In genomic region chr10:102673961-102674511, GRCh38 we compare ENCODE assay signal across 8 cellular contexts. TPM values are rescaled to one million over a fixed set of nuclear protein-coding genes. Genes with fewer than 3 reads are reported as not detected.
DNase-seq lines count a peak whose midpoint lies in the region; ATAC-seq and TF ChIP-seq lines count a peak whose summit lies in the region.

No MANE protein-coding gene starts in this region.

- DNase-seq in COR-L47 (lab: John Stamatoyannopoulos, UW) (peak; percentile 45), Kasumi-1 (lab: John Stamatoyannopoulos, UW) (peak; percentile 75 to 81), memory B cell (ENCODE audit: low spot score in 2 of 2) (no peak)
- DNase-seq in activated CD8-positive, alpha-beta T cell treated with anti-CD3 and anti-CD28 coated beads for 36 hours, result peak; percentile 79
- DNase-seq in effector CD8-positive, alpha-beta T cell (lab: John Stamatoyannopoulos, UW), result peak; percentile 64
- peak; percentile 38 to 70 for DNase-seq in stimulated activated CD4-positive, alpha-beta T cell treated with anti-CD3 and anti-CD28 coated beads, Interleukin-4, amount 100 ng/mL, for 4 hours

- H3K27ac Mint-ChIP-seq in activated CD8-positive, alpha-beta T cell treated with anti-CD3 and anti-CD28 coated beads for 36 hours, result peak overlapping the region; percentile 75
- H3K27ac Mint-ChIP-seq in memory B cell, result peak overlapping the region; percentile 5

- H3K27me3 Mint-ChIP-seq in activated CD8-positive, alpha-beta T cell treated with anti-CD3 and anti-CD28 coated beads for 36 hours, result no peaks in the 10 kb centered on the region
- no peaks in the 10 kb centered on the region for H3K27me3 Mint-ChIP-seq in memory B cell

- H3K9me3 Mint-ChIP-seq in activated CD8-positive, alpha-beta T cell treated with anti-CD3 and anti-CD28 coated beads for 36 hours, result no peaks in the 10 kb centered on the region
- no peaks in the 10 kb centered on the region for H3K9me3 Mint-ChIP-seq in memory B cell

- TF ChIP-seq CTCF in activated CD8-positive, alpha-beta T cell treated with anti-CD3 and anti-CD28 coated beads for 36 hours (IDR thresholded peaks at IDR 0.05), result no peak

- ATAC-seq in activated CD8-positive, alpha-beta T cell treated with anti-CD3 and anti-CD28 coated beads for 36 hours, result peak; percentile 91
- peak; percentile 34 for ATAC-seq in memory B cell (ENCODE audit: low read depth)
- ATAC-seq in GM19324 (IDR thresholded peaks at IDR 0.05; ENCODE audit: low FRiP score, unreplicated experiment), result no peak
- ATAC-seq in HG02885 (IDR thresholded peaks at IDR 0.05; ENCODE audit: poor library complexity, unreplicated experiment), result no peak

- CTCF ChIA-PET in activated CD8-positive, alpha-beta T cell treated with anti-CD3 and anti-CD28 coated beads for 36 hours (lab: Charles Lee), result interaction anchor here (1.0 to 4.6 kb wide), 7 partner anchors 8 to 90 kb away, joined by 3 to 22 read pairs (median 5); partner anchors contain the start of genes ARL3, SFXN2 and TRIM8

- no peaks in the 10 kb centered on the region for H3K36me3 Mint-ChIP-seq in activated CD8-positive, alpha-beta T cell treated with anti-CD3 and anti-CD28 coated beads for 36 hours (ENCODE audit: low read depth)
- H3K36me3 Mint-ChIP-seq in memory B cell, result no peaks in the 10 kb centered on the region

- POLR2A ChIA-PET in activated CD8-positive, alpha-beta T cell treated with anti-CD3 and anti-CD28 coated beads for 36 hours (lab: Charles Lee), result interaction anchor here (0.8 to 4.1 kb wide), 8 partner anchors 15 to 240 kb away, joined by 3 to 25 read pairs (median 6); partner anchors contain the start of genes ARL3 and SFXN2

- peak overlapping the region; percentile 62 for H3K4me3 Mint-ChIP-seq in activated CD8-positive, alpha-beta T cell treated with anti-CD3 and anti-CD28 coated beads for 36 hours
- H3K4me3 Mint-ChIP-seq in memory B cell, result peak overlapping the region; percentile 2

- peaks cover 53% of the 10 kb centered on the region for H3K4me1 Mint-ChIP-seq in activated CD8-positive, alpha-beta T cell treated with anti-CD3 and anti-CD28 coated beads for 36 hours (ENCODE audit: low read depth)
- H3K4me1 Mint-ChIP-seq in memory B cell, result peaks cover 17% of the 10 kb centered on the region

- intact Hi-C loops in activated CD8-positive, alpha-beta T cell treated with anti-CD3 and anti-CD28 coated beads for 36 hours (cut with micrococcal nuclease), result no loop called here

RNA-seq across cellular contexts. Expression of gene TRIM8, which starts 29.8 kb away (rescaled TPM):
- 10 to 100 TPM; 39.5 to 39.8 TPM for total RNA-seq in activated CD8-positive, alpha-beta T cell treated with anti-CD3 and anti-CD28 coated beads for 36 hours

RNA-seq across cellular contexts. Expression of gene ARL3, which starts 40.2 kb away (rescaled TPM):
- 1 to 10 TPM; 5.3 to 6.2 TPM for total RNA-seq in activated CD8-positive, alpha-beta T cell treated with anti-CD3 and anti-CD28 coated beads for 36 hours

RNA-seq across cellular contexts. Expression of gene SFXN2, which starts 40.4 kb away (rescaled TPM):
- 10 to 100 TPM; 12.8 to 16.3 TPM for total RNA-seq in activated CD8-positive, alpha-beta T cell treated with anti-CD3 and anti-CD28 coated beads for 36 hours

Comparison
In these comparisons a context has a peak if more than half of its experiments do, and no peak if none do; other contexts are left out.
1. DNase-seq: peak in COR-L47 (single experiment), Kasumi-1 (2 of 2), activated CD8-positive, alpha-beta T cell treated with anti-CD3 and anti-CD28 coated beads for 36 hours (single experiment), effector CD8-positive, alpha-beta T cell (single experiment) and stimulated activated CD4-positive, alpha-beta T cell treated with anti-CD3 and anti-CD28 coated beads, Interleukin-4, amount 100 ng/mL, for 4 hours (2 of 2); none in memory B cell (0 of 2).
2. ATAC-seq: peak in activated CD8-positive, alpha-beta T cell treated with anti-CD3 and anti-CD28 coated beads for 36 hours (single experiment) and memory B cell (single experiment); none in GM19324 (single experiment) and HG02885 (single experiment).